8 cellular contexts compared by ENCODE assay signal in genomic region chr19:37905936-37906867, GRCh38. TPM values are rescaled to one million over a fixed set of nuclear protein-coding genes. Genes with fewer than 3 reads are reported as not detected.
DNase-seq lines count a peak whose midpoint lies in the region; ATAC-seq and TF ChIP-seq lines count a peak whose summit lies in the region.

TSS of gene WDR87 (minus strand) at chr19:37906594. CDS start at chr19:37898239, 8,355 bp downstream.

- TF ChIP-seq CTCF in VCaP (conservative IDR thresholded peaks at IDR 0.05) (peak; percentile 10; the same call in 1 of the 2 replicates), liver (IDR thresholded peaks at IDR 0.05; ENCODE audit: low read depth, low read length, missing input control) (no peak)

- H3K36me3 ChIP-seq in CD8-positive, alpha-beta memory T cell (ENCODE audit: insufficient read depth, low read length): no peaks in the 10 kb centered on the region
- H3K36me3 ChIP-seq in liver (ENCODE audit: control insufficient read depth in 4 of 4, insufficient read depth in 3 of 4, low read depth in 1 of 4, low read length in 3 of 4): no peaks in the 10 kb centered on the region

- H3K27me3 ChIP-seq in CD8-positive, alpha-beta memory T cell (ENCODE audit: insufficient read depth, low read length, poor library complexity, severe bottlenecking): no peaks in the 10 kb centered on the region
- no peaks in the 10 kb centered on the region for H3K27me3 ChIP-seq in liver (ENCODE audit: control insufficient read depth in 4 of 4, insufficient read depth in 4 of 4, low read length in 3 of 4)

- CTCF ChIA-PET in CD8-positive, alpha-beta memory T cell (lab: Charles Lee): interaction anchor here (0.7 to 2.4 kb wide), 7 partner anchors 8 to 496 kb away, joined by 3 to 9 read pairs (median 4); partner anchors contain the start of genes CATSPERG, FAM98C and ZNF573

- H3K4me3 Mint-ChIP-seq in CD8-positive, alpha-beta memory T cell: peak within 1 kb of the TSS; percentile 91 to 98 (median 93)
- peak within 1 kb of the TSS; percentile 91 for H3K4me3 Mint-ChIP-seq in central memory CD8-positive, alpha-beta T cell

- peak; percentile 12 to 68 (median 50) for DNase-seq in CD8-positive, alpha-beta memory T cell
- peak; percentile 72 for DNase-seq in NCI-H128 (lab: John Stamatoyannopoulos, UW; ENCODE audit: unreplicated experiment)
- DNase-seq in central memory CD8-positive, alpha-beta T cell (ENCODE audit: low spot score in 2 of 2): no peak
- DNase-seq in stimulated activated CD4-positive, alpha-beta T cell treated with anti-CD3 and anti-CD28 coated beads, TNF-alpha, amount 100 ng/mL, for 24 hours (ENCODE audit: low read depth in 3 of 3): peak in 2 of 3 experiments; percentile 11 to 31
- no peak for DNase-seq in NOMO-1 treated with dmso at 0.1 percent for 144 hours (lab: John Stamatoyannopoulos, UW; ENCODE audit: unreplicated experiment)

- peaks cover 21% of the 10 kb centered on the region for H3K4me1 ChIP-seq in CD8-positive, alpha-beta memory T cell (ENCODE audit: insufficient read depth, low read length)
- H3K4me1 ChIP-seq in liver (ENCODE audit: control insufficient read depth in 4 of 4, insufficient read depth in 4 of 4, low read length in 3 of 4): peaks cover 0 to 19% (median 13%) of the 10 kb centered on the region in 4 donors

- peak within 1 kb of the TSS; percentile 99 for H3K4me3 ChIP-seq in CD8-positive, alpha-beta memory T cell (ENCODE audit: low read length)
- peak within 1 kb of the TSS; percentile 90 to 98 (median 98) for H3K4me3 ChIP-seq in liver (ENCODE audit: low read depth in 1 of 3, low read length in 3 of 3)

- H3K9me3 Mint-ChIP-seq in CD8-positive, alpha-beta memory T cell: no peaks in the 10 kb centered on the region
- no peaks in the 10 kb centered on the region for H3K9me3 Mint-ChIP-seq in central memory CD8-positive, alpha-beta T cell

- H3K27ac Mint-ChIP-seq in CD8-positive, alpha-beta memory T cell: peak within 1 kb of the TSS; percentile 70 to 98 (median 84)
- H3K27ac Mint-ChIP-seq in central memory CD8-positive, alpha-beta T cell (ENCODE audit: low read depth): peak within 1 kb of the TSS; percentile 0

- peaks cover 0 to 4% (median 0%) of the 10 kb centered on the region in 3 donors for H3K36me3 Mint-ChIP-seq in CD8-positive, alpha-beta memory T cell
- H3K36me3 Mint-ChIP-seq in central memory CD8-positive, alpha-beta T cell (ENCODE audit: insufficient read depth): peaks cover 3% of the 10 kb centered on the region

- H3K9me3 ChIP-seq in CD8-positive, alpha-beta memory T cell (ENCODE audit: low read length): no peaks in the 10 kb centered on the region
- H3K9me3 ChIP-seq in liver (ENCODE audit: control insufficient read depth in 4 of 4, low read length in 3 of 4): no peaks in the 10 kb centered on the region

- no peaks in the 10 kb centered on the region for H3K27me3 Mint-ChIP-seq in CD8-positive, alpha-beta memory T cell
- H3K27me3 Mint-ChIP-seq in central memory CD8-positive, alpha-beta T cell: no peaks in the 10 kb centered on the region

- no peak for TF ChIP-seq RAD21 in liver (IDR thresholded peaks at IDR 0.05)

- H3K9ac ChIP-seq in liver (ENCODE audit: low read depth in 1 of 2, low read length in 2 of 2): peak within 1 kb of the TSS; percentile 42 to 71

- peaks cover 24 to 39% (median 35%) of the 10 kb centered on the region in 3 donors for H3K4me1 Mint-ChIP-seq in CD8-positive, alpha-beta memory T cell
- H3K4me1 Mint-ChIP-seq in central memory CD8-positive, alpha-beta T cell: peaks cover 29% of the 10 kb centered on the region

- H3K27ac ChIP-seq in CD8-positive, alpha-beta memory T cell (ENCODE audit: low read depth, low read length): peak within 1 kb of the TSS; percentile 87
- H3K27ac ChIP-seq in VCaP (peak within 1 kb of the TSS; percentile 97), liver (ENCODE audit: low read depth in 1 of 2, low read length in 2 of 2) (peak within 1 kb of the TSS; percentile 69 to 71)

- POLR2A ChIA-PET in CD8-positive, alpha-beta memory T cell (lab: Charles Lee): interaction anchor here (0.7 to 1.6 kb wide), 5 partner anchors 127 to 1296 kb away, joined by 3 to 10 read pairs (median 4); partner anchors contain the start of genes FAM98C, PSMD8 and ZNF573

- WGBS in liver: 10% methylated on average over 63 of the region's 63 CpGs

- peak; percentile 20 for ATAC-seq in GM21825 (IDR thresholded peaks at IDR 0.05; ENCODE audit: unreplicated experiment)
- peak; percentile 15 for ATAC-seq in central memory CD8-positive, alpha-beta T cell (replicated peaks; ENCODE audit: extremely low read depth, poor library complexity, severe bottlenecking)

TF ChIP-seq in liver, 16 proteins besides CTCF, POLR2A, EP300 and RAD21:
- TF ChIP-seq FOXA2 (IDR thresholded peaks at IDR 0.05): no peak
- TF ChIP-seq SP1 (IDR thresholded peaks at IDR 0.05): no peak
- TF ChIP-seq HNF4G (IDR thresholded peaks at IDR 0.05): no peak
- no peak for TF ChIP-seq EGR1 (IDR thresholded peaks at IDR 0.05; ENCODE audit: low read depth in 2 of 2)
- no peak for TF ChIP-seq FOXA1 (IDR thresholded peaks at IDR 0.05)
- TF ChIP-seq NR2F2 (IDR thresholded peaks at IDR 0.05): no peak
- TF ChIP-seq JUND (IDR thresholded peaks at IDR 0.05): no peak

RNA-seq across cellular contexts. Expression of gene WDR87, which starts in this region (rescaled TPM):
- total RNA-seq in CD8-positive, alpha-beta memory T cell: not detected
- not detected for polyA plus RNA-seq in CD8-positive, alpha-beta memory T cell
- total RNA-seq in liver: not detected
- not detected for polyA plus RNA-seq in liver

Comparison
In these comparisons a context has a peak if more than half of its experiments do, and no peak if none do; other contexts are left out.
1. Peak in DNase-seq, H3K4me3 ChIP-seq and H3K27ac ChIP-seq in CD8-positive, alpha-beta memory T cell; RNA of the gene not detected or under 1 TPM.
2. DNase-seq: peak in NCI-H128 (single experiment) and stimulated activated CD4-positive, alpha-beta T cell treated with anti-CD3 and anti-CD28 coated beads, TNF-alpha, amount 100 ng/mL, for 24 hours (2 of 3); none in central memory CD8-positive, alpha-beta T cell (0 of 2) and NOMO-1 treated with dmso at 0.1 percent for 144 hours (single experiment).
3. Peak in every context shown above with its lines, with median percentiles within 50 percentile points of each other: H3K27ac ChIP-seq.